13 cellular contexts compared by ENCODE assay signal in genomic region chr9:89799221-89799620, GRCh38.
DNase-seq lines count a peak whose midpoint lies in the region; ATAC-seq and TF ChIP-seq lines count a peak whose summit lies in the region.
"Had no signal": no experiment of that assay in that cellular context is flagged by ENCODE, and none has a peak within 500 bp of the region (broad histone marks: within the 10 kb centered on the region; RNA-seq: fewer than 3 reads in every experiment).

No MANE protein-coding gene starts in this region.

- H3K27ac Mint-ChIP-seq in chondrocyte (ENCODE audit: unreplicated experiment), result no peak overlapping the region
- H3K27ac Mint-ChIP-seq: CD4-positive, alpha-beta T cell had no signal

- H3K9ac ChIP-seq in KMS-11, result no peak overlapping the region
- H3K9ac ChIP-seq: BLaER1 treated with 17β-estradiol and CSF1 and Interleukin-3, amounts not matched to agents 10 nM and 100 nM had no signal

- H3K4me1 Mint-ChIP-seq in chondrocyte (ENCODE audit: low read depth), result peaks cover 29% of the 10 kb centered on the region

- H3K27ac ChIP-seq in C4-2B, result peak overlapping the region; percentile 58
- H3K27ac ChIP-seq in KMS-11, result peak overlapping the region; percentile 57; the same call in 1 of the 2 replicates
- H3K27ac ChIP-seq: BLaER1 treated with 17β-estradiol and CSF1 and Interleukin-3, amounts not matched to agents 10 nM and 100 nM had no signal

- no peaks in the 10 kb centered on the region for H3K36me3 Mint-ChIP-seq in chondrocyte (ENCODE audit: low read depth)

- H3K27me3 Mint-ChIP-seq in chondrocyte (ENCODE audit: low read depth), result no peaks in the 10 kb centered on the region
- H3K27me3 Mint-ChIP-seq: CD4-positive, alpha-beta T cell had no signal

- H3K9me3 Mint-ChIP-seq in chondrocyte (ENCODE audit: low read depth), result no peaks in the 10 kb centered on the region
- H3K9me3 Mint-ChIP-seq: CD4-positive, alpha-beta T cell had no signal

- DNase-seq in left kidney (ENCODE audit: low read depth, low spot score) (peak; percentile 47), sciatic nerve (ENCODE audit: low spot score) (peak; percentile 40), chondrocyte (ENCODE audit: low spot score) (no peak)
- no peak for DNase-seq in activated CD4-positive, alpha-beta T cell treated with anti-CD3 and anti-CD28 coated beads, Interleukin-2, amount 50 U/mL, for 1 hour
- DNase-seq: ACHN; Calu3; CD4-positive, alpha-beta T cell; DMS 273 treated with DMSO at 0.1 percent for 48 hours had no signal

- intact Hi-C loops in sciatic nerve (cut with DNase I), result no loop called here

- no peak overlapping the region for H3K4me3 Mint-ChIP-seq in chondrocyte (ENCODE audit: unreplicated experiment)
- H3K4me3 Mint-ChIP-seq: CD4-positive, alpha-beta T cell had no signal

- no peak for ATAC-seq in sciatic nerve
- ATAC-seq in HG02763 (IDR thresholded peaks at IDR 0.05; ENCODE audit: unreplicated experiment), result no peak
- ATAC-seq: GM12878 had no signal

- peak overlapping the region; percentile 58; the same call in 1 of the 2 replicates for H3K4me2 ChIP-seq in KMS-11

- no peaks in the 10 kb centered on the region for H3K79me2 ChIP-seq in KMS-11 (ENCODE audit: insufficient read depth, low read depth)

- H3K4me3 ChIP-seq in KMS-11 (IDR thresholded peaks at IDR 0.05; ENCODE audit: insufficient read depth, low read depth, low read length), result no peak overlapping the region
- H3K4me3 ChIP-seq: BLaER1 treated with 17β-estradiol and CSF1 and Interleukin-3, amounts not matched to agents 10 nM and 100 nM; GM12878 had no signal

- no peaks in the 10 kb centered on the region for H4K20me1 ChIP-seq in KMS-11 (ENCODE audit: insufficient read depth)
- H4K20me1 ChIP-seq: BLaER1 treated with 17β-estradiol and CSF1 and Interleukin-3, amounts not matched to agents 10 nM and 100 nM had no signal

- H3K36me3 ChIP-seq in KMS-11 (ENCODE audit: insufficient read depth), result no peaks in the 10 kb centered on the region
- H3K36me3 ChIP-seq: BLaER1 treated with 17β-estradiol and CSF1 and Interleukin-3, amounts not matched to agents 10 nM and 100 nM had no signal

- H3K4me1 ChIP-seq in KMS-11 (ENCODE audit: low read depth, poor library complexity, severe bottlenecking), result peaks cover 60% of the 10 kb centered on the region

- TF ChIP-seq CTCF in C4-2B (conservative IDR thresholded peaks at IDR 0.05) (no peak), KMS-11 (conservative IDR thresholded peaks at IDR 0.05; ENCODE audit: low read depth, low read length) (no peak), chondrocyte (IDR thresholded peaks at IDR 0.05) (no peak)

- no peaks in the 10 kb centered on the region for H3K27me3 ChIP-seq in KMS-11 (ENCODE audit: insufficient read depth, low read depth)
- H3K27me3 ChIP-seq: BLaER1 treated with 17β-estradiol and CSF1 and Interleukin-3, amounts not matched to agents 10 nM and 100 nM had no signal

- H2AFZ ChIP-seq in KMS-11 (ENCODE audit: low read depth), result no peak overlapping the region

Comparison
In these comparisons a context has a peak if more than half of its experiments do, and no peak if none do; other contexts are left out.
1. DNase-seq: peak in left kidney (single experiment) and sciatic nerve (single experiment); none in activated CD4-positive, alpha-beta T cell treated with anti-CD3 and anti-CD28 coated beads, Interleukin-2, amount 50 U/mL, for 1 hour (single experiment) and chondrocyte (single experiment).